ENCODE assay signal across 1 cellular context in the genomic region with DNA sequence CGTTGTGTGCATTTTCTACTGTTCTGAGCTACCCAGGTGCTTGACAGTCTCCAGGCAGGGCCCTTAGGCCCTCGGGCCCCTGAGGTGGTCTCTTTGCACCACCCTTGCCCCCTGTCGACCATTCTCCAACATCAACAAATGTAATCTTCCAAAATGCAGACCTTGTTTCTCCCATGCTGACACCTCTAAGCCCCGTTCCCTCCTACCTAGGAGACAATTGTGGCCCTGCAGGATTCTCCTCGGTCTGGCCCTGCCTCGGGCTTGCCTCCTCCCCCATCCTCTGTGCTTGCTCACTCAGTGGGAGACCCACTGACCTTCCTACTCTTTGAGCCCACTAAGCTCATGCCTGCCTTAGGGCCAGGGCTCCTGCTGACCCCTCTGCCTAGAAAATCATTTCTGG.
TF ChIP-seq lines count a peak whose summit lies in the region.

No MANE protein-coding gene starts in this region.

TF ChIP-seq in H1, 55 proteins besides CTCF, POLR2A, EP300 and RAD21:
- no peak for TF ChIP-seq GABPA (IDR thresholded peaks at IDR 0.05; ENCODE audit: borderline replicate concordance, insufficient read depth, low read length)
- TF ChIP-seq, protein P1, sequence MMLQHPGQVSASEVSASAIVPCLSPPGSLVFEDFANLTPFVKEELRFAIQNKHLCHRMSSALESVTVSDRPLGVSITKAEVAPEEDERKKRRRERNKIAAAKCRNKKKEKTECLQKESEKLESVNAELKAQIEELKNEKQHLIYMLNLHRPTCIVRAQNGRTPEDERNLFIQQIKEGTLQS (IDR thresholded peaks at IDR 0.05; ENCODE audit: insufficient read depth, low read depth, low read length): no peak
- TF ChIP-seq EZH2 (IDR thresholded peaks at IDR 0.05; ENCODE audit: low read depth, low read length, severe bottlenecking): no peak
- no peak for TF ChIP-seq RBBP5 (IDR thresholded peaks at IDR 0.05; ENCODE audit: borderline replicate concordance, low read depth, low read length)
- TF ChIP-seq TCF12 (IDR thresholded peaks at IDR 0.05; ENCODE audit: low read depth, low read length): no peak
